Comparison of ENCODE assay signal across 9 cellular contexts in genomic region chr1:211328084-211328694, GRCh38. TPM values are rescaled to one million over a fixed set of nuclear protein-coding genes. Genes with fewer than 3 reads are reported as not detected.
DNase-seq lines count a peak whose midpoint lies in the region; ATAC-seq, FAIRE-seq and TF ChIP-seq lines count a peak whose summit lies in the region.
"Had no signal": no experiment of that assay in that cellular context is flagged by ENCODE, and none has a peak within 500 bp of the region (broad histone marks: within the 10 kb centered on the region; RNA-seq: fewer than 3 reads in every experiment).

No MANE protein-coding gene starts in this region.

- intact Hi-C loops in Calu3 (cut with micrococcal nuclease; ENCODE audit: unreplicated experiment) (no loop called here), sigmoid colon (cut with DNase I) (loop anchor here (5.0 to 10.0 kb wide), 6 partner anchors 54 to 327 kb away; partner anchors contain the start of gene RCOR3), kidney (cut with DNase I) (no loop called here)

- no peaks in the 10 kb centered on the region for H4K20me1 ChIP-seq in KMS-11 (ENCODE audit: insufficient read depth)

- peak overlapping the region; percentile 96 for H3K4me2 ChIP-seq in KMS-11

- H3K9me3 ChIP-seq in sigmoid colon (no peaks in the 10 kb centered on the region), kidney (ENCODE audit: control insufficient read depth in 1 of 2, low read length in 2 of 2) (no peaks in the 10 kb centered on the region)

- H3K27ac ChIP-seq in KMS-11 (0 out of 2 replicates have a peak overlapping the region, but pooled peaks have one; percentile 49), sigmoid colon (peak overlapping the region; percentile 86 to 94 (median 88)), kidney (ENCODE audit: low read depth in 2 of 2, low read length in 2 of 2) (no peak overlapping the region)

- H3K27ac Mint-ChIP-seq in Calu3 (ENCODE audit: unreplicated experiment): peak overlapping the region; percentile 90
- peak overlapping the region; percentile 3 for H3K27ac Mint-ChIP-seq in endothelial cell (ENCODE audit: unreplicated experiment)

- CTCF ChIA-PET in Calu3 (lab: Charles Lee): interaction anchor here (1.2 to 1.3 kb wide), 2 partner anchors 13 to 186 kb away, joined by 3 to 4 read pairs; no protein-coding TSS in a partner anchor

- TF ChIP-seq POLR2A in sigmoid colon (IDR thresholded peaks at IDR 0.05): no peak

- DNase-seq in Calu3 (no peak), endothelial cell (ENCODE audit: low spot score) (no peak), sigmoid colon (no peak), kidney (no peak)
- no peak for DNase-seq in stimulated activated CD4-positive, alpha-beta T cell treated with anti-CD3 and anti-CD28 coated beads, Interleukin-1b, Interleukin-23, amount 100 ng/mL, for 48 hours

- H3K9ac ChIP-seq in KMS-11 (no peak overlapping the region; the same call in 1 of the 2 replicates), kidney (ENCODE audit: low read length in 2 of 2) (peak overlapping the region in 1 of 2 donors; percentile 71)

- peaks cover 50% of the 10 kb centered on the region for H3K4me1 Mint-ChIP-seq in Calu3 (ENCODE audit: low read depth, unreplicated experiment)
- peaks cover 23% of the 10 kb centered on the region for H3K4me1 Mint-ChIP-seq in endothelial cell (ENCODE audit: unreplicated experiment)

- no peak for ATAC-seq in HG02588 (IDR thresholded peaks at IDR 0.05; ENCODE audit: unreplicated experiment)
- no peak for ATAC-seq in GM21576 (IDR thresholded peaks at IDR 0.05; ENCODE audit: unreplicated experiment)

- peaks cover 22% of the 10 kb centered on the region for H3K36me3 Mint-ChIP-seq in Calu3 (ENCODE audit: insufficient read depth, unreplicated experiment)
- H3K36me3 Mint-ChIP-seq in endothelial cell (ENCODE audit: low read depth, unreplicated experiment): peaks cover 11% of the 10 kb centered on the region

- TF ChIP-seq CTCF in Calu3 (IDR thresholded peaks at IDR 0.05; ENCODE audit: unreplicated experiment) (no peak), KMS-11 (conservative IDR thresholded peaks at IDR 0.05; ENCODE audit: low read depth, low read length) (no peak), endothelial cell (IDR thresholded peaks at IDR 0.05; ENCODE audit: unreplicated experiment) (no peak), sigmoid colon (IDR thresholded peaks at IDR 0.05) (no peak), kidney (IDR thresholded peaks at IDR 0.05; ENCODE audit: borderline replicate concordance, extremely low read depth, insufficient read depth) (no peak)

- H3K4me3 ChIP-seq in KMS-11 (IDR thresholded peaks at IDR 0.05; ENCODE audit: insufficient read depth, low read depth, low read length) (no peak overlapping the region), sigmoid colon (peak overlapping the region; percentile 55 to 95 (median 94)), kidney (ENCODE audit: low read length in 2 of 2) (peak overlapping the region in 1 of 2 donors; percentile 77)

- H3K36me3 ChIP-seq in KMS-11 (ENCODE audit: insufficient read depth): no peaks in the 10 kb centered on the region
- no peaks in the 10 kb centered on the region for H3K36me3 ChIP-seq in sigmoid colon
- no peaks in the 10 kb centered on the region for H3K36me3 ChIP-seq in kidney (ENCODE audit: control insufficient read depth in 1 of 2, insufficient read depth in 2 of 2, low read length in 2 of 2)

- H3K4me1 ChIP-seq in KMS-11 (ENCODE audit: low read depth, poor library complexity, severe bottlenecking): peaks cover 34% of the 10 kb centered on the region
- peaks cover 0 to 64% (median 60%) of the 10 kb centered on the region in 4 donors for H3K4me1 ChIP-seq in sigmoid colon
- H3K4me1 ChIP-seq in kidney (ENCODE audit: control insufficient read depth in 1 of 2, insufficient read depth in 1 of 2, low read depth in 1 of 2, low read length in 2 of 2): peaks cover 7 to 13% of the 10 kb centered on the region in 2 donors

- H3K27me3 ChIP-seq in KMS-11 (ENCODE audit: insufficient read depth, low read depth) (no peaks in the 10 kb centered on the region), sigmoid colon (no peaks in the 10 kb centered on the region)

- no peak for TF ChIP-seq EP300 in sigmoid colon (IDR thresholded peaks at IDR 0.05)

- TSS peak; percentile 31 for BruUV-seq in Calu3 (replicated peaks; lab: Mats Ljungman, UMichigan)

- WGBS in sigmoid colon, 2 donors: 29 to 72% methylated on average over 11 of the region's 11 CpGs

- H3K4me3 Mint-ChIP-seq in Calu3 (ENCODE audit: low read depth, unreplicated experiment): no peak overlapping the region
- peak overlapping the region; percentile 92 for H3K4me3 Mint-ChIP-seq in endothelial cell (ENCODE audit: unreplicated experiment)

- H3K79me2 ChIP-seq in KMS-11 (ENCODE audit: insufficient read depth, low read depth): no peaks in the 10 kb centered on the region

- peak overlapping the region; percentile 99; the same call in 1 of the 2 replicates for H2AFZ ChIP-seq in KMS-11 (ENCODE audit: low read depth)

- H3K27me3 Mint-ChIP-seq in Calu3 (ENCODE audit: unreplicated experiment): no peaks in the 10 kb centered on the region
- peaks cover 20% of the 10 kb centered on the region for H3K27me3 Mint-ChIP-seq in endothelial cell (ENCODE audit: unreplicated experiment)

- no peaks in the 10 kb centered on the region for H3K9me3 Mint-ChIP-seq in Calu3 (ENCODE audit: low read depth, unreplicated experiment)
- H3K9me3 Mint-ChIP-seq in endothelial cell (ENCODE audit: unreplicated experiment): no peaks in the 10 kb centered on the region

- FAIRE-seq in kidney (lab: Jason Lieb, UNC): no peak
- FAIRE-seq: bronchial epithelial cell had no signal

RNA-seq across cellular contexts. Expression of gene TRAF5, which starts 1.6 kb away (rescaled TPM):
- 13.7 and 15.2 TPM in 2 replicates for total RNA-seq in Calu3 (2022)
- total RNA-seq in endothelial cell (ENCODE audit: unreplicated experiment): 14.5 TPM
- 10 to 100 TPM; 19.6 to 55.9 (median 27.8) TPM for total RNA-seq in sigmoid colon
- polyA plus RNA-seq in sigmoid colon: 10 to 100 TPM in 1 of 3 donors, 1 to 10 TPM in 2; 2.4 to 20.8 (median 2.5) TPM
- total RNA-seq in kidney: 22.1 TPM
- 4.8 TPM for polyA plus RNA-seq in kidney (ENCODE audit: insufficient read depth, low read depth, low replicate concordance)

Comparison
In these comparisons a context has a peak if more than half of its experiments do, and no peak if none do; other contexts are left out.
1. H3K27ac ChIP-seq: peak in KMS-11 (single experiment) and sigmoid colon (4 of 4); none in kidney (0 of 2).